Comparison of ENCODE assay signal across 39 cellular contexts in genomic region chr21:27126140-27126539, GRCh38.
"Had no signal": no experiment of that assay in that cellular context is flagged by ENCODE, and none has a peak within 500 bp of the region (broad histone marks: within the 10 kb centered on the region; RNA-seq: fewer than 3 reads in every experiment).

No MANE protein-coding gene starts in this region.

- H3K27ac Mint-ChIP-seq: activated naive CD4-positive, alpha-beta T cell treated with anti-CD3 and anti-CD28 coated beads for 36 hours; activated naive CD4-positive, alpha-beta T cell treated with anti-CD3 and anti-CD28 coated beads, Interleukin-2, amount 10 ng/mL, durations not matched to agents 7 days and 5 days; activated naive CD4-positive, alpha-beta T cell treated with anti-CD3 and anti-CD28 coated beads, Interleukin-2, amount 50 U/mL, for 24 hours; activated naive CD4-positive, alpha-beta T cell treated with anti-CD3 and anti-CD28 coated beads, Interleukin-2, amount 50 U/mL, for 72 hours; activated naive CD8-positive, alpha-beta T cell; activated naive CD8-positive, alpha-beta T cell treated with anti-CD3 and anti-CD28 coated beads for 36 hours; activated naive CD8-positive, alpha-beta T cell treated with anti-CD3 and anti-CD28 coated beads, Interleukin-2, amount 10 ng/mL, durations not matched to agents 7 days and 5 days; activated naive CD8-positive, alpha-beta T cell treated with anti-CD3 and anti-CD28 coated beads, Interleukin-2, amount 50 U/mL, for 24 hours; activated T-cell treated with anti-CD3 and anti-CD28 coated beads, Interleukin-2, amount 50 U/mL, for 24 hours; activated T-cell treated with anti-CD3 and anti-CD28 coated beads, Interleukin-2, amount 50 U/mL, for 72 hours; activated T-helper 1 cell treated with anti-CD3 and anti-CD28 coated beads, Interleukin-12 subunit alpha, Interleukin-12 subunit beta, Interleukin-2, Interleukin-4 antibody, amounts not matched to agents 30 ng/mL and 10 ng/mL and 1 ng/mL, durations not matched to agents 14 hours and 24 hours and 36 hours; activated T-helper 17 cell treated with anti-CD3 and anti-CD28 coated beads, Interleukin-2, amount 50 U/mL, for 72 hours; activated T-helper 2 cell treated with anti-CD3 and anti-CD28 coated beads, Interferon-gamma antibody, Interleukin-2, Interleukin-4, amounts not matched to agents 10 μg/mL and 5 μg/mL and 100 μg/mL, durations not matched to agents 14 hours and 24 hours and 36 hours; brain had no signal

- H3K36me3 ChIP-seq: adrenal gland, ascending aorta, brain microvascular endothelial cell, breast epithelium, cardiac muscle cell had no signal

- H3K4me3 Mint-ChIP-seq: activated naive CD4-positive, alpha-beta T cell treated with anti-CD3 and anti-CD28 coated beads for 36 hours; activated naive CD4-positive, alpha-beta T cell treated with anti-CD3 and anti-CD28 coated beads, Interleukin-2, amount 10 ng/mL, durations not matched to agents 7 days and 5 days; activated naive CD4-positive, alpha-beta T cell treated with anti-CD3 and anti-CD28 coated beads, Interleukin-2, amount 50 U/mL, for 24 hours; activated naive CD8-positive, alpha-beta T cell; activated naive CD8-positive, alpha-beta T cell treated with anti-CD3 and anti-CD28 coated beads for 36 hours; activated naive CD8-positive, alpha-beta T cell treated with anti-CD3 and anti-CD28 coated beads, Interleukin-2, amount 10 ng/mL, durations not matched to agents 7 days and 5 days; activated naive CD8-positive, alpha-beta T cell treated with anti-CD3 and anti-CD28 coated beads, Interleukin-2, amount 50 U/mL, for 24 hours; activated T-cell treated with anti-CD3 and anti-CD28 coated beads, Interleukin-2, amount 50 U/mL, for 24 hours; activated T-cell treated with anti-CD3 and anti-CD28 coated beads, Interleukin-2, amount 50 U/mL, for 4 hours; activated T-cell treated with anti-CD3 and anti-CD28 coated beads, Interleukin-2, amount 50 U/mL, for 72 hours; activated T-helper 1 cell treated with anti-CD3 and anti-CD28 coated beads, Interleukin-12 subunit alpha, Interleukin-12 subunit beta, Interleukin-2, Interleukin-4 antibody, amounts not matched to agents 30 ng/mL and 10 ng/mL and 1 ng/mL, durations not matched to agents 14 hours and 24 hours and 36 hours; activated T-helper 17 cell treated with anti-CD3 and anti-CD28 coated beads, Interleukin-2, amount 50 U/mL, for 72 hours; brain; central memory CD8-positive, alpha-beta T cell had no signal

- H3K36me3 Mint-ChIP-seq: activated naive CD4-positive, alpha-beta T cell treated with anti-CD3 and anti-CD28 coated beads, Interleukin-2, amount 10 ng/mL, durations not matched to agents 7 days and 5 days; activated naive CD4-positive, alpha-beta T cell treated with anti-CD3 and anti-CD28 coated beads, Interleukin-2, amount 50 U/mL, for 24 hours; activated naive CD4-positive, alpha-beta T cell treated with anti-CD3 and anti-CD28 coated beads, Interleukin-2, amount 50 U/mL, for 72 hours; activated naive CD8-positive, alpha-beta T cell; activated naive CD8-positive, alpha-beta T cell treated with anti-CD3 and anti-CD28 coated beads for 36 hours; activated naive CD8-positive, alpha-beta T cell treated with anti-CD3 and anti-CD28 coated beads, Interleukin-2, amount 10 ng/mL, durations not matched to agents 7 days and 5 days; brain had no signal

- H3K4me3 ChIP-seq: adrenal gland, ascending aorta, body of pancreas, breast epithelium, cardiac muscle cell had no signal

- H3K27me3 ChIP-seq: adrenal gland, ascending aorta, body of pancreas, brain microvascular endothelial cell, breast epithelium, cardiac muscle cell had no signal

- H3K4me1 ChIP-seq: adrenal gland, ascending aorta, body of pancreas, breast epithelium had no signal

- H3K27me3 Mint-ChIP-seq: activated naive CD4-positive, alpha-beta T cell treated with anti-CD3 and anti-CD28 coated beads, Interleukin-2, amount 10 ng/mL, durations not matched to agents 7 days and 5 days; activated naive CD4-positive, alpha-beta T cell treated with anti-CD3 and anti-CD28 coated beads, Interleukin-2, amount 50 U/mL, for 24 hours; activated naive CD8-positive, alpha-beta T cell treated with anti-CD3 and anti-CD28 coated beads for 36 hours; activated naive CD8-positive, alpha-beta T cell treated with anti-CD3 and anti-CD28 coated beads, Interleukin-2, amount 10 ng/mL, durations not matched to agents 7 days and 5 days; activated naive CD8-positive, alpha-beta T cell treated with anti-CD3 and anti-CD28 coated beads, Interleukin-2, amount 50 U/mL, for 24 hours; activated T-cell treated with anti-CD3 and anti-CD28 coated beads, Interleukin-2, amount 50 U/mL, for 24 hours; central memory CD8-positive, alpha-beta T cell had no signal

- H3K9me3 Mint-ChIP-seq: activated naive CD4-positive, alpha-beta T cell treated with anti-CD3 and anti-CD28 coated beads, Interleukin-2, amount 50 U/mL, for 72 hours; activated naive CD8-positive, alpha-beta T cell treated with anti-CD3 and anti-CD28 coated beads for 36 hours; activated naive CD8-positive, alpha-beta T cell treated with anti-CD3 and anti-CD28 coated beads, Interleukin-2, amount 50 U/mL, for 24 hours; activated T-cell treated with anti-CD3 and anti-CD28 coated beads, Interleukin-2, amount 50 U/mL, for 24 hours; brain had no signal

- ATAC-seq: activated naive CD4-positive, alpha-beta T cell treated with anti-CD3 and anti-CD28 coated beads, Interleukin-2, amount 50 U/mL, for 72 hours; activated naive CD8-positive, alpha-beta T cell treated with anti-CD3 and anti-CD28 coated beads, Interleukin-2, amount 50 U/mL, for 24 hours; activated T-cell treated with anti-CD3 and anti-CD28 coated beads, Interleukin-2, amount 50 U/mL, for 4 hours; activated T-cell treated with anti-CD3 and anti-CD28 coated beads, Interleukin-2, amount 50 U/mL, for 72 hours; activated T-helper 17 cell treated with anti-CD3 and anti-CD28 coated beads, Interleukin-2, amount 50 U/mL, for 72 hours; body of pancreas had no signal

- DNase-seq: activated effector memory CD4-positive, alpha-beta T cell treated with anti-CD3 and anti-CD28 coated beads, Interleukin-2, amount 50 U/mL, for 16 hours; activated effector memory CD4-positive, alpha-beta T cell treated with Interleukin-2 at 50 U/mL for 16 hours; activated gamma-delta T cell; activated gamma-delta T cell treated with Interleukin-2 at 50 U/mL for 16 hours; activated naive CD4-positive, alpha-beta T cell; activated naive CD4-positive, alpha-beta T cell treated with anti-CD3 and anti-CD28 coated beads for 36 hours; activated naive CD4-positive, alpha-beta T cell treated with anti-CD3 and anti-CD28 coated beads, Interleukin-2, amount 10 ng/mL, durations not matched to agents 7 days and 5 days; activated naive CD4-positive, alpha-beta T cell treated with anti-CD3 and anti-CD28 coated beads, Interleukin-2, amount 50 U/mL, for 16 hours; activated naive CD4-positive, alpha-beta T cell treated with Interleukin-2 at 50 U/mL for 16 hours; activated naive CD8-positive, alpha-beta T cell treated with anti-CD3 and anti-CD28 coated beads for 36 hours; activated naive CD8-positive, alpha-beta T cell treated with anti-CD3 and anti-CD28 coated beads, Interleukin-2, amount 10 ng/mL, durations not matched to agents 7 days and 5 days; activated naive CD8-positive, alpha-beta T cell treated with anti-CD3 and anti-CD28 coated beads, Interleukin-2, amount 50 U/mL, for 24 hours; activated T-cell treated with anti-CD3 and anti-CD28 coated beads for 4 hours; activated T-cell treated with anti-CD3 and anti-CD28 coated beads, Interleukin-2, amount 50 U/mL, for 1 hour; activated T-cell treated with anti-CD3 and anti-CD28 coated beads, Interleukin-2, amount 50 U/mL, for 24 hours; activated T-cell treated with anti-CD3 and anti-CD28 coated beads, Interleukin-2, amount 50 U/mL, for 4 hours; activated T-cell treated with anti-CD3 and anti-CD28 coated beads, Interleukin-2, amount 50 U/mL, for 48 hours; activated T-cell treated with anti-CD3 and anti-CD28 coated beads, Interleukin-2, amount 50 U/mL, for 72 hours; adrenal gland; amniotic stem cell; amygdala; anterior cingulate cortex; aorta; body of pancreas; brain microvascular endothelial cell; caudate nucleus; central memory CD4-positive, alpha-beta T cell; cerebellar nuclear complex had no signal

- H3K27ac ChIP-seq: adrenal gland, ascending aorta, body of pancreas, brain microvascular endothelial cell, breast epithelium, cardiac muscle cell had no signal

- H3K4me1 Mint-ChIP-seq: activated naive CD4-positive, alpha-beta T cell treated with anti-CD3 and anti-CD28 coated beads, Interleukin-2, amount 10 ng/mL, durations not matched to agents 7 days and 5 days; activated naive CD4-positive, alpha-beta T cell treated with anti-CD3 and anti-CD28 coated beads, Interleukin-2, amount 50 U/mL, for 24 hours; activated naive CD8-positive, alpha-beta T cell treated with anti-CD3 and anti-CD28 coated beads for 36 hours; activated naive CD8-positive, alpha-beta T cell treated with anti-CD3 and anti-CD28 coated beads, Interleukin-2, amount 10 ng/mL, durations not matched to agents 7 days and 5 days; activated naive CD8-positive, alpha-beta T cell treated with anti-CD3 and anti-CD28 coated beads, Interleukin-2, amount 50 U/mL, for 24 hours; activated T-helper 17 cell treated with anti-CD3 and anti-CD28 coated beads, Interleukin-2, amount 50 U/mL, for 72 hours; brain; central memory CD8-positive, alpha-beta T cell had no signal

- H3K9me3 ChIP-seq: adrenal gland, ascending aorta, body of pancreas, breast epithelium had no signal
